In genomic region chr10:75211007-75211735, GRCh38 we compare ENCODE assay signal across 1 cellular context.
TF ChIP-seq lines count a peak whose summit lies in the region.

No MANE protein-coding gene starts in this region.

TF ChIP-seq in HepG2, 621 proteins besides CTCF, POLR2A, EP300 and RAD21 (continued from another document):
- TF ChIP-seq, protein P1, sequence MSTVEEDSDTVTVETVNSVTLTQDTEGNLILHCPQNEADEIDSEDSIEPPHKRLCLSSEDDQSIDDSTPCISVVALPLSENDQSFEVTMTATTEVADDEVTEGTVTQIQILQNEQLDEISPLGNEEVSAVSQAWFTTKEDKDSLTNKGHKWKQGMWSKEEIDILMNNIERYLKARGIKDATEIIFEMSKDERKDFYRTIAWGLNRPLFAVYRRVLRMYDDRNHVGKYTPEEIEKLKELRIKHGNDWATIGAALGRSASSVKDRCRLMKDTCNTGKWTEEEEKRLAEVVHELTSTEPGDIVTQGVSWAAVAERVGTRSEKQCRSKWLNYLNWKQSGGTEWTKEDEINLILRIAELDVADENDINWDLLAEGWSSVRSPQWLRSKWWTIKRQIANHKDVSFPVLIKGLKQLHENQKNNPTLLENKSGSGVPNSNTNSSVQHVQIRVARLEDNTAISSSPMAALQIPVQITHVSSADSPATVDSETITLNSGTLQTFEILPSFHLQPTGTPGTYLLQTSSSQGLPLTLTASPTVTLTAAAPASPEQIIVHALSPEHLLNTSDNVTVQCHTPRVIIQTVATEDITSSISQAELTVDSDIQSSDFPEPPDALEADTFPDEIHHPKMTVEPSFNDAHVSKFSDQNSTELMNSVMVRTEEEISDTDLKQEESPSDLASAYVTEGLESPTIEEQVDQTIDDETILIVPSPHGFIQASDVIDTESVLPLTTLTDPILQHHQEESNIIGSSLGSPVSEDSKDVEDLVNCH (CRISPR knock-in tag; IDR thresholded peaks at IDR 0.05) = no peak
- no peak for TF ChIP-seq ESRRA (CRISPR knock-in tag; IDR thresholded peaks at IDR 0.05; ENCODE audit: low read depth)
- no peak for TF ChIP-seq SOX6 (IDR thresholded peaks at IDR 0.05)
- TF ChIP-seq SOX6 (CRISPR knock-in tag; IDR thresholded peaks at IDR 0.05) = no peak
- TF ChIP-seq ZNF335 (CRISPR knock-in tag; IDR thresholded peaks at IDR 0.05) = no peak; the same call in 1 of the 2 replicates
- TF ChIP-seq ZNF441 (CRISPR knock-in tag; IDR thresholded peaks at IDR 0.05; ENCODE audit: borderline replicate concordance) = peak; percentile 9; the same call in 1 of the 2 replicates
- no peak for TF ChIP-seq MNT (IDR thresholded peaks at IDR 0.05)
- TF ChIP-seq ZSCAN31 (CRISPR knock-in tag; IDR thresholded peaks at IDR 0.05; ENCODE audit: low read depth) = peak; percentile 74; the same call in 1 of the 2 replicates
- no peak for TF ChIP-seq HMGXB3 (CRISPR knock-in tag; IDR thresholded peaks at IDR 0.05; ENCODE audit: borderline replicate concordance)
- 0 out of 2 replicates have a peak, but pooled peaks have one; percentile 12 for TF ChIP-seq ELF1 (CRISPR knock-in tag; IDR thresholded peaks at IDR 0.05)
- TF ChIP-seq ZSCAN21 (CRISPR knock-in tag; IDR thresholded peaks at IDR 0.05; ENCODE audit: borderline replicate concordance) = no peak
TF ChIP-seq in HepG2: peak in this region for 30.
